8 cellular contexts compared by ENCODE assay signal in the genomic region with DNA sequence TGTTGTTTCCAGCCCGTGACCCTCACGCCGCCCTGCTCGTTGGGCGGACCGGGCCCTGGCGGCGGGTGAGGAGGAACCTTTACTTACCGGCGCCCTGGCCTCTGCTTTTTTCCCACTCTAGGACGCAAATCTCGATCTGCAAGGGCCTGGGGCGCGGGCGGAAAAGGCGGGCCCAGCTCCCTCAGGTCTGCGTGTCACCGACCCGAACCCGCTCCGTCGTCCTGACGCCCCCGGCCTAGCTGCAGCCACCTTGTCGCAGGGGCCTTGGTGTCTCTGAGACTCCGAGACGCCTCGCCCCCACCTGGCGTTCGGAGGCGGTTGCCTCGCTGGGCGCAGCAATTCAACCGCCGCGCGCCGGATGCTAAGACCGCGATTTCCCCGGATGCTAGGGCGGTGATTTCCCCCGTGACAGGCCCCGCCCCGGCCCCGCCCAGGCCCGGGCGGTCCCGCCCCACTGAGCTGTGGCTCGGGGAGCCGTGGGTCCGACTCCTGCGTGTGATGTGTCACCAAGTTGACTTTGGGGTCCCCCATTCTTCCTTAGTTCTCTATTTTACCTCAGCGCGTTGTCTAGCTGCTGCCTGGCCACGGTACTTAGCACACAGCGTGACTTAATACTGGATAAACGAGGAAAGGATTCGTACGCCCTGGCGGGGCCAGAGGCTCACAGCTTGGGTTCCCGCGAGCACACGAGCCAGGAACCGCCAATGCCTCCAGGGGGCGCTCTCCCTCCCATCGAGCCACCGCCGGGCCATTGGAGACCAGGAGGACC. TPM values are rescaled to one million over a fixed set of nuclear protein-coding genes. Genes with fewer than 3 reads are reported as not detected.
DNase-seq lines count a peak whose midpoint lies in the region; ATAC-seq lines count a peak whose summit lies in the region.

RPL39L (minus strand) TSS at position 371 of the 769 bp plus-strand sequence. CDS start 18,196 bp downstream, outside the sequence.

- no peaks in the 10 kb centered on the region for H3K9me3 ChIP-seq in ectodermal cell (ENCODE audit: control insufficient read depth, low read length)

- 83 to 84% methylated on average over 69 of the region's 69 CpGs for WGBS in ectodermal cell, 2 experiments

- no peaks in the 10 kb centered on the region for H3K27me3 ChIP-seq in ectodermal cell (ENCODE audit: control insufficient read depth, insufficient read depth, low read length, poor library complexity, severe bottlenecking)

- H3K36me3 ChIP-seq in ectodermal cell (ENCODE audit: control insufficient read depth, insufficient read depth, low read length), result no peaks in the 10 kb centered on the region

- DNase-seq in ACHN (peak; percentile 77), NCI-H446 (lab: John Stamatoyannopoulos, UW) (peak; percentile 48 to 78), lung microvascular endothelial cell (ENCODE audit: low read depth in 2 of 2) (peak; percentile 82 to 88)
- peak; percentile 92 to 93 for DNase-seq in activated CD4-positive, alpha-beta T cell treated with anti-CD3 and anti-CD28 coated beads, Interleukin-2, amount 50 U/mL, for 48 hours
- peak; percentile 87 for DNase-seq in stimulated activated CD8-positive, alpha-beta memory T cell treated with anti-CD3 and anti-CD28 coated beads, Interleukin-12 subunit alpha, Interleukin-12 subunit beta, amount 100 ng/mL, for 1 hour (ENCODE audit: low read depth)

- H3K4me3 ChIP-seq in ectodermal cell (ENCODE audit: insufficient read depth, low read depth, low read length), result peak within 1 kb of the TSS; percentile 31

- H3K27ac ChIP-seq in ectodermal cell (ENCODE audit: insufficient read depth, low read depth, low read length, poor library complexity, severe bottlenecking), result no peak within 1 kb of the TSS

- in situ Hi-C loops in ACHN (cut with HindIII; ENCODE audit: low pct_ligation_motif_present, low pct_unique_long_range_greater_than_20kb, low sequenced_read_pairs), result no loop called here

- no peaks in the 10 kb centered on the region for H3K4me1 ChIP-seq in ectodermal cell (ENCODE audit: control insufficient read depth, insufficient read depth, low read length)

- peak; percentile 94 for ATAC-seq in GM18519 (IDR thresholded peaks at IDR 0.05; ENCODE audit: low FRiP score, unreplicated experiment)
- peak; percentile 99 for ATAC-seq in HG03045 (IDR thresholded peaks at IDR 0.05; ENCODE audit: unreplicated experiment)

RNA-seq across cellular contexts. Expression of gene RPL39L, which starts in this region (rescaled TPM):
- polyA plus RNA-seq in ectodermal cell (2013, experiment 1 of 4), result 18.9 TPM
- polyA plus RNA-seq in ectodermal cell (2013, experiment 2 of 4), result 16.2 TPM
- 15.2 TPM for polyA plus RNA-seq in ectodermal cell (2013, experiment 3 of 4)
- polyA plus RNA-seq in ectodermal cell (2013, experiment 4 of 4), result 13.3 TPM
- total RNA-seq in lung microvascular endothelial cell, result 15.7 and 20.7 TPM in 2 replicates
